ENCODE assay signal across 23 cellular contexts in genomic region chr3:119161240-119161639, GRCh38. TPM values are rescaled to one million over a fixed set of nuclear protein-coding genes. Genes with fewer than 3 reads are reported as not detected.
DNase-seq lines count a peak whose midpoint lies in the region; ATAC-seq, FAIRE-seq and TF ChIP-seq lines count a peak whose summit lies in the region.
"Had no signal": no experiment of that assay in that cellular context is flagged by ENCODE, and none has a peak within 500 bp of the region (broad histone marks: within the 10 kb centered on the region; RNA-seq: fewer than 3 reads in every experiment).

No MANE protein-coding gene starts in this region.

- no peak overlapping the region for H2BK5ac ChIP-seq in trophoblast cell (ENCODE audit: low read depth, low read length, poor library complexity)

- peak overlapping the region; percentile 3 to 7; a peak in 1 of 6 replicates for H3K27ac ChIP-seq in A549
- H3K27ac ChIP-seq in esophagus squamous epithelium, result peak overlapping the region in 3 of 4 donors; percentile 45 to 72 (median 66)
- no peak overlapping the region for H3K27ac ChIP-seq in trophoblast cell (ENCODE audit: low read depth, low read length)
- H3K27ac ChIP-seq: C4-2B, Peyer's patch had no signal

- no peak for TF ChIP-seq POLR2A in A549 (IDR thresholded peaks at IDR 0.05; ENCODE audit: low read length)
- no peak for TF ChIP-seq POLR2A in esophagus squamous epithelium (IDR thresholded peaks at IDR 0.05)
- TF ChIP-seq POLR2A in GM18505 (IDR thresholded peaks at IDR 0.05; ENCODE audit: borderline replicate concordance, extremely low read depth, insufficient read depth, insufficient read length), result no peak

- no peak overlapping the region for H3K9ac ChIP-seq in trophoblast cell (ENCODE audit: low read length)

- FAIRE-seq in A549 (lab: Jason Lieb, UNC), result peak; percentile 79

- no peak overlapping the region for H2AFZ ChIP-seq in trophoblast cell (ENCODE audit: insufficient read depth, low read length, poor library complexity)
- H2AFZ ChIP-seq: GM23338 had no signal

- H3K4me3 ChIP-seq in A549 (no peak overlapping the region), esophagus squamous epithelium (no peak overlapping the region), trophoblast cell (ENCODE audit: low read depth, low read length) (no peak overlapping the region)
- H3K4me3 ChIP-seq: GM23338, HAP-1, Peyer's patch had no signal

- no peaks in the 10 kb centered on the region for H3K36me3 ChIP-seq in esophagus squamous epithelium
- H3K36me3 ChIP-seq in trophoblast cell (ENCODE audit: control insufficient read depth in 1 of 2, insufficient read depth in 2 of 2, low read length in 2 of 2), result no peaks in the 10 kb centered on the region
- H3K36me3 ChIP-seq: HAP-1, Peyer's patch had no signal

- no peaks in the 10 kb centered on the region for H3K79me1 ChIP-seq in trophoblast cell (ENCODE audit: low read length)

- intact Hi-C loops in esophagus squamous epithelium (cut with DNase I), result no loop called here

- no peak overlapping the region for H3K18ac ChIP-seq in trophoblast cell (ENCODE audit: low read length)

- peak in 1 of 2 experiments; percentile 49; a peak in 3 of 6 replicates for ATAC-seq in A549
- no peak for ATAC-seq in GM18505 (IDR thresholded peaks at IDR 0.05; ENCODE audit: unreplicated experiment)
- ATAC-seq in GM19035 (IDR thresholded peaks at IDR 0.05; ENCODE audit: unreplicated experiment), result no peak
- ATAC-seq: GM23338, SK-N-SH treated with all-trans-retinoic acid at 6 μM for 48 hours had no signal

- no peak overlapping the region for H3K23ac ChIP-seq in trophoblast cell (ENCODE audit: low read length)

- no peak overlapping the region for H4K8ac ChIP-seq in trophoblast cell (ENCODE audit: low read depth, low read length)

- H3K14ac ChIP-seq in trophoblast cell (ENCODE audit: low read length), result no peak overlapping the region

- no peak overlapping the region for H2BK120ac ChIP-seq in trophoblast cell (ENCODE audit: insufficient read depth, low read length, poor library complexity)

- 73% methylated on average over 2 of the region's 2 CpGs for WGBS in A549 (ENCODE audit: missing lambda C conversion rate)
- 36 to 40% methylated on average over 2 of the region's 2 CpGs for WGBS in esophagus squamous epithelium, 2 donors
- WGBS in trophoblast cell (ENCODE audit: extremely low coverage, insufficient coverage, insufficient read length), result no CpG with 5 or more reads among the region's 2 CpGs

- H2AK5ac ChIP-seq in trophoblast cell (ENCODE audit: low read length), result no peak overlapping the region

- no peaks in the 10 kb centered on the region for H3K79me2 ChIP-seq in trophoblast cell (ENCODE audit: control insufficient read depth, insufficient read depth, low read length, poor library complexity)

- TF ChIP-seq CTCF in A549 (IDR thresholded peaks at IDR 0.05), result no peak
- TF ChIP-seq CTCF in esophagus squamous epithelium (IDR thresholded peaks at IDR 0.05), result no peak

- CTCF ChIA-PET in A549 (lab: Yijun Ruan, JAX), result interaction anchor here (0.9 to 1.4 kb wide), 4 partner anchors 15 to 80 kb away, joined by 3 to 5 read pairs (median 3); partner anchors contain the start of genes B4GALT4 and TEX55

- POLR2A ChIA-PET in A549 (lab: Yijun Ruan, JAX), result interaction anchor here (0.9 kb wide), 1 partner anchor 80 kb away, joined by 3 read pairs; the partner anchor contains the start of gene B4GALT4

- no peak overlapping the region for H3K4ac ChIP-seq in trophoblast cell (ENCODE audit: low read depth, low read length)

- H3K27me3 ChIP-seq in esophagus squamous epithelium, result no peaks in the 10 kb centered on the region
- no peaks in the 10 kb centered on the region for H3K27me3 ChIP-seq in trophoblast cell (ENCODE audit: insufficient read depth, low read length)
- H3K27me3 ChIP-seq: Peyer's patch had no signal

- H3K9me3 ChIP-seq in A549, result peaks cover 17% of the 10 kb centered on the region; the same call in 2 of the 3 replicates
- no peaks in the 10 kb centered on the region for H3K9me3 ChIP-seq in esophagus squamous epithelium
- H3K9me3 ChIP-seq in trophoblast cell (ENCODE audit: insufficient read depth, low read depth, low read length), result peaks cover 6% of the 10 kb centered on the region
- H3K9me3 ChIP-seq: HAP-1, Peyer's patch had no signal

- H2BK12ac ChIP-seq in trophoblast cell (ENCODE audit: low read length), result no peak overlapping the region

- DNase-seq in A549 (ENCODE audit: low read depth in 1 of 2, low spot score in 1 of 2) (peak in 1 of 2 experiments; percentile 39), OCI-M1 (lab: John Stamatoyannopoulos, UW) (peak; percentile 7), esophagus squamous epithelium (lab: John Stamatoyannopoulos, UW) (no peak), trophoblast cell (peak; percentile 44 to 80)
- no peak for DNase-seq in activated CD4-positive, alpha-beta T cell treated with anti-CD3 and anti-CD28 coated beads for 1 hour
- no peak for DNase-seq in effector CD8-positive, alpha-beta T cell (lab: John Stamatoyannopoulos, UW)
- DNase-seq: DMS79 treated with DMSO at 0.1 percent for 48 hours, KG1, NCI-H1092 treated with DMSO at 0.1 percent for 48 hours, NCI-H1436 treated with DMSO at 0.1 percent for 48 hours, NCI-H1930, NCI-H226, NCI-H510A treated with DMSO at 0.1 percent for 48 hours, NCI-H748 treated with DMSO at 0.1 percent for 48 hours, Peyer's patch had no signal

- H4K12ac ChIP-seq in trophoblast cell (ENCODE audit: low read depth, low read length), result no peak overlapping the region

- no peak for TF ChIP-seq RAD21 in A549 (conservative IDR thresholded peaks at IDR 0.05 in 1 of 2, IDR thresholded peaks at IDR 0.05 in 1 of 2)

- H4K91ac ChIP-seq in trophoblast cell (ENCODE audit: low read depth, low read length), result no peak overlapping the region

- peak overlapping the region; percentile 22; the same call in 1 of the 3 replicates for H3K4me2 ChIP-seq in A549
- no peak overlapping the region for H3K4me2 ChIP-seq in trophoblast cell (ENCODE audit: low read length)
- H3K4me2 ChIP-seq: GM23338 had no signal

- peaks cover 7% of the 10 kb centered on the region; the same call in 1 of the 3 replicates for H3K4me1 ChIP-seq in A549
- H3K4me1 ChIP-seq in esophagus squamous epithelium, result peaks cover 0 to 11% (median 0%) of the 10 kb centered on the region in 3 donors
- H3K4me1 ChIP-seq in trophoblast cell (ENCODE audit: control insufficient read depth in 1 of 2, insufficient read depth in 2 of 2, low read length in 2 of 2), result no peaks in the 10 kb centered on the region
- H3K4me1 ChIP-seq: HAP-1, Peyer's patch had no signal

- no peak for TF ChIP-seq EP300 in A549 (IDR thresholded peaks at IDR 0.05)

TF ChIP-seq in A549, 52 proteins besides CTCF, POLR2A, EP300 and RAD21:
- TF ChIP-seq HEYL (CRISPR knock-in tag; IDR thresholded peaks at IDR 0.05) (no peak), CHD4 (IDR thresholded peaks at IDR 0.05; ENCODE audit: borderline replicate concordance) (no peak), HES2 (IDR thresholded peaks at IDR 0.05) (no peak), BHLHE40 (IDR thresholded peaks at IDR 0.05; ENCODE audit: low read depth, low read length) (no peak), KDM5A (IDR thresholded peaks at IDR 0.05) (no peak), SMC3 (IDR thresholded peaks at IDR 0.05) (no peak), MAZ (IDR thresholded peaks at IDR 0.05; ENCODE audit: borderline replicate concordance, low read depth, low read length) (no peak), EHMT2 (IDR thresholded peaks at IDR 0.05; ENCODE audit: low read depth) (no peak), CBX2 (IDR thresholded peaks at IDR 0.05; ENCODE audit: borderline replicate concordance, low read depth) (no peak), ATOH8 (CRISPR knock-in tag; IDR thresholded peaks at IDR 0.05; ENCODE audit: low read depth) (no peak), ZNF302 (CRISPR knock-in tag; IDR thresholded peaks at IDR 0.05) (no peak)
- TF ChIP-seq, protein P1, sequence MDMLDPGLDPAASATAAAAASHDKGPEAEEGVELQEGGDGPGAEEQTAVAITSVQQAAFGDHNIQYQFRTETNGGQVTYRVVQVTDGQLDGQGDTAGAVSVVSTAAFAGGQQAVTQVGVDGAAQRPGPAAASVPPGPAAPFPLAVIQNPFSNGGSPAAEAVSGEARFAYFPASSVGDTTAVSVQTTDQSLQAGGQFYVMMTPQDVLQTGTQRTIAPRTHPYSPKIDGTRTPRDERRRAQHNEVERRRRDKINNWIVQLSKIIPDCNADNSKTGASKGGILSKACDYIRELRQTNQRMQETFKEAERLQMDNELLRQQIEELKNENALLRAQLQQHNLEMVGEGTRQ (IDR thresholded peaks at IDR 0.05), result no peak
TF ChIP-seq in A549: peak in this region for 0.

RNA-seq across cellular contexts. Expression of gene UPK1B, which starts 12.2 kb away (rescaled TPM):
- polyA plus RNA-seq in A549 (2011; rRNA removed), result 36.7 and 53.5 TPM in 2 replicates
- polyA plus RNA-seq in A549 (2012; cell fraction: cytosol; rRNA removed), result 23.0 and 26.7 TPM in 2 replicates
- polyA plus RNA-seq in A549 (2012; cell fraction: nucleus; rRNA removed), result 13.4 and 23.4 TPM in 2 replicates
- polyA plus RNA-seq in A549 (2017; fragmentation: RNase III; extraction: RNeasy Plus Mini Kit Qiagen cat#74134 plus additional on column Dnase treatment), result 7.0 to 7.1 TPM (median 7.1 TPM) in 3 replicates
- polyA minus RNA-seq in A549 (2011; rRNA and poly(A)+ RNA removed), result 26.4 and 35.0 TPM in 2 replicates
- total RNA-seq in esophagus squamous epithelium, result 1 to 10 TPM in 3 of 4 donors, under 1 TPM in 1; 0.26 to 5.9 (median 2.6) TPM
- 0.14 and 0.19 TPM in 2 replicates for polyA plus RNA-seq in trophoblast cell (2013)
- total RNA-seq: A172, HT1080, Peyer's patch had no signal

RNA-seq across cellular contexts. Expression of gene TEX55, which starts 15.3 kb away (rescaled TPM):
- polyA plus RNA-seq in A549 (2011; rRNA removed) (0.08 TPM in 1 of 2 replicates, not detected in the other), A549 (2017; fragmentation: RNase III; extraction: RNeasy Plus Mini Kit Qiagen cat#74134 plus additional on column Dnase treatment) (not detected in 3 replicates)
- 0.01 TPM in 1 of 2 replicates, not detected in the other for polyA plus RNA-seq in A549 (2012; cell fraction: cytosol; rRNA removed)
- not detected in 2 replicates for polyA plus RNA-seq in A549 (2012; cell fraction: nucleus; rRNA removed)
- polyA minus RNA-seq in A549 (2011; rRNA and poly(A)+ RNA removed), result 0.39 TPM in 1 of 2 replicates, not detected in the other
- not detected for total RNA-seq in esophagus squamous epithelium
- not detected in 2 replicates for polyA plus RNA-seq in trophoblast cell (2013)
- total RNA-seq: A172, HT1080, Peyer's patch had no signal
- polyA plus RNA-seq: GM23338 had no signal

Comparison
In these comparisons a context has a peak if more than half of its experiments do, and no peak if none do; other contexts are left out.
1. DNase-seq: peak in OCI-M1 (single experiment) and trophoblast cell (2 of 2); none in esophagus squamous epithelium (single experiment), activated CD4-positive, alpha-beta T cell treated with anti-CD3 and anti-CD28 coated beads for 1 hour (single experiment) and effector CD8-positive, alpha-beta T cell (single experiment).